1 cellular context compared by ENCODE assay signal in the genomic region with DNA sequence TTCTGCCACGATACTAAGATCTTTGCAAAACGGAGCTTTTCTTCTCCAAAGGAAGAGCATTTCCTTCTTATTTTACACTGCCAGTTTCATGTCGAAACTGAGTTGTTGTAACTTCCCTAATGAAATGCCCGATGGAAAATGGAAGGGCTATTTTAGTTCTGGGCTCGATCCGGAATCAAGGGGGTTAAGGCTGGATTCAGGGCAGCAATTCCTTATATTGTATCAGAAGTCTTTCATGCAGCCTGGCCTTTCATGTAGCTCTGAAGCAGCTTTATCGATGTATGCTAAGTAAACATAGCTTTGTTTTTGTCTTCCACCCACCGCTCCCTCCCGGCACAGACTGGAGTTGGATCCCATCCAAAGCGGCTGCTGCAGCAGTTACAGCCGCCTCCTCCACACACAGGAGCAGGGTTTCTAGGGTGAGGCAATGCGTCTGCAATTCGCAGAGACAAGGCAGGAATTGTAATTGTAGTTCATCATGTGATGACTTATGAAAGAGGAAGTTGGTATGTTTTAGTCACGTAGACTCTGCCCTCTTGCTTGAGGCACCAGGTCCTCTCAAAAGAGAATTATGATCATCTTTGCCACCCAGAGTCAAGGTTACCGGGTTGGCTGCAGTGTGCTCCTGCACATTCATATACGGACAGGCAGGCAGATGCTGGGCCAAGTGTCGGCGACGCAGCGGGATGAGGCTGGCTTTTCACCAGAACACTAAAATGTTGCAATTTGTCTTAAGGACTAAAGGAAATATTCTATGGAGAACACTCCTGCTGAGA.
TF ChIP-seq lines count a peak whose summit lies in the region.

No MANE protein-coding gene starts in this region.

TF ChIP-seq in K562, 482 proteins besides CTCF, POLR2A, EP300 and RAD21 (continued from another document and continues in another):
- peak; percentile 60; the same call in 1 of the 2 replicates for TF ChIP-seq ESRRA (IDR thresholded peaks at IDR 0.05; ENCODE audit: borderline replicate concordance, low read depth)
- no peak for TF ChIP-seq SRSF3 (IDR thresholded peaks at IDR 0.05; ENCODE audit: insufficient read depth, low read length)
- peak; percentile 39 to 86; a peak in 3 of 4 replicates for TF ChIP-seq MAZ (CRISPR knock-in tag; conservative IDR thresholded peaks at IDR 0.05 in 1 of 2, IDR thresholded peaks at IDR 0.05 in 1 of 2)
- no peak for TF ChIP-seq SIX5 (IDR thresholded peaks at IDR 0.05; ENCODE audit: borderline replicate concordance in 1 of 2, insufficient read depth in 1 of 2, low read depth in 1 of 2, low read length in 2 of 2)
- no peak for TF ChIP-seq ZNF12 (CRISPR knock-in tag; IDR thresholded peaks at IDR 0.05)
- peak; percentile 84 for TF ChIP-seq NFE2 (IDR thresholded peaks at IDR 0.05; ENCODE audit: low read depth)
- peak; percentile 47; the same call in 1 of the 2 replicates for TF ChIP-seq SREBF1 (IDR thresholded peaks at IDR 0.05; ENCODE audit: borderline replicate concordance, low read depth, low read length)
- TF ChIP-seq SMARCE1 (IDR thresholded peaks at IDR 0.05) = peak; percentile 88
- no peak for TF ChIP-seq ZNF655 (CRISPR knock-in tag; IDR thresholded peaks at IDR 0.05)
- TF ChIP-seq, protein P1, sequence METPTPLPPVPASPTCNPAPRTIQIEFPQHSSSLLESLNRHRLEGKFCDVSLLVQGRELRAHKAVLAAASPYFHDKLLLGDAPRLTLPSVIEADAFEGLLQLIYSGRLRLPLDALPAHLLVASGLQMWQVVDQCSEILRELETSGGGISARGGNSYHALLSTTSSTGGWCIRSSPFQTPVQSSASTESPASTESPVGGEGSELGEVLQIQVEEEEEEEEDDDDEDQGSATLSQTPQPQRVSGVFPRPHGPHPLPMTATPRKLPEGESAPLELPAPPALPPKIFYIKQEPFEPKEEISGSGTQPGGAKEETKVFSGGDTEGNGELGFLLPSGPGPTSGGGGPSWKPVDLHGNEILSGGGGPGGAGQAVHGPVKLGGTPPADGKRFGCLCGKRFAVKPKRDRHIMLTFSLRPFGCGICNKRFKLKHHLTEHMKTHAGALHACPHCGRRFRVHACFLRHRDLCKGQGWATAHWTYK (CRISPR knock-in tag; IDR thresholded peaks at IDR 0.05) = no peak
- TF ChIP-seq, protein P2, sequence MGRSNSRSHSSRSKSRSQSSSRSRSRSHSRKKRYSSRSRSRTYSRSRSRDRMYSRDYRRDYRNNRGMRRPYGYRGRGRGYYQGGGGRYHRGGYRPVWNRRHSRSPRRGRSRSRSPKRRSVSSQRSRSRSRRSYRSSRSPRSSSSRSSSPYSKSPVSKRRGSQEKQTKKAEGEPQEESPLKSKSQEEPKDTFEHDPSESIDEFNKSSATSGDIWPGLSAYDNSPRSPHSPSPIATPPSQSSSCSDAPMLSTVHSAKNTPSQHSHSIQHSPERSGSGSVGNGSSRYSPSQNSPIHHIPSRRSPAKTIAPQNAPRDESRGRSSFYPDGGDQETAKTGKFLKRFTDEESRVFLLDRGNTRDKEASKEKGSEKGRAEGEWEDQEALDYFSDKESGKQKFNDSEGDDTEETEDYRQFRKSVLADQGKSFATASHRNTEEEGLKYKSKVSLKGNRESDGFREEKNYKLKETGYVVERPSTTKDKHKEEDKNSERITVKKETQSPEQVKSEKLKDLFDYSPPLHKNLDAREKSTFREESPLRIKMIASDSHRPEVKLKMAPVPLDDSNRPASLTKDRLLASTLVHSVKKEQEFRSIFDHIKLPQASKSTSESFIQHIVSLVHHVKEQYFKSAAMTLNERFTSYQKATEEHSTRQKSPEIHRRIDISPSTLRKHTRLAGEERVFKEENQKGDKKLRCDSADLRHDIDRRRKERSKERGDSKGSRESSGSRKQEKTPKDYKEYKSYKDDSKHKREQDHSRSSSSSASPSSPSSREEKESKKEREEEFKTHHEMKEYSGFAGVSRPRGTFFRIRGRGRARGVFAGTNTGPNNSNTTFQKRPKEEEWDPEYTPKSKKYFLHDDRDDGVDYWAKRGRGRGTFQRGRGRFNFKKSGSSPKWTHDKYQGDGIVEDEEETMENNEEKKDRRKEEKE (IDR thresholded peaks at IDR 0.05; ENCODE audit: borderline replicate concordance in 1 of 2, control insufficient read depth in 1 of 2, low read depth in 2 of 2, low read length in 1 of 2) = no peak
- TF ChIP-seq FOXK1 (CRISPR knock-in tag; IDR thresholded peaks at IDR 0.05; ENCODE audit: borderline replicate concordance) = 0 out of 2 replicates have a peak, but pooled peaks have one; percentile 51
- peak; percentile 85 for TF ChIP-seq RAD51 (IDR thresholded peaks at IDR 0.05; ENCODE audit: borderline replicate concordance, low read depth)
- TF ChIP-seq, protein P3, sequence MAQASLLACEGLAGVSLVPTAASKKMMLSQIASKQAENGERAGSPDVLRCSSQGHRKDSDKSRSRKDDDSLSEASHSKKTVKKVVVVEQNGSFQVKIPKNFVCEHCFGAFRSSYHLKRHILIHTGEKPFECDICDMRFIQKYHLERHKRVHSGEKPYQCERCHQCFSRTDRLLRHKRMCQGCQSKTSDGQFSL (CRISPR knock-in tag; IDR thresholded peaks at IDR 0.05) = no peak
- TF ChIP-seq, protein P3 (tag; IDR thresholded peaks at IDR 0.05) = no peak
- peak; percentile 85 for TF ChIP-seq TAF9B (IDR thresholded peaks at IDR 0.05; ENCODE audit: partially characterized antibody)
- peak; percentile 76 for TF ChIP-seq KLF13 (tag; IDR thresholded peaks at IDR 0.05; ENCODE audit: borderline replicate concordance, low read depth)
- peak; percentile 56 for TF ChIP-seq PKNOX1 (IDR thresholded peaks at IDR 0.05)
- TF ChIP-seq CBX8 (IDR thresholded peaks at IDR 0.05; ENCODE audit: borderline replicate concordance, extremely low read depth, low read depth, low read length, poor library complexity, severe bottlenecking) = no peak
- no peak for TF ChIP-seq PPARD (CRISPR knock-in tag; IDR thresholded peaks at IDR 0.05)
- TF ChIP-seq FUS (optimal IDR thresholded peaks at IDR 0.05; ENCODE audit: low read depth, low read length) = no peak
- 0 out of 2 replicates have a peak, but pooled peaks have one; percentile 15 for TF ChIP-seq NR4A1 (CRISPR knock-in tag; IDR thresholded peaks at IDR 0.05)
- TF ChIP-seq NR4A1 (tag; IDR thresholded peaks at IDR 0.05) = peak; percentile 89
- peak; percentile 65; the same call in 1 of the 2 replicates for TF ChIP-seq REST (CRISPR knock-in tag; IDR thresholded peaks at IDR 0.05; ENCODE audit: low read depth)
- TF ChIP-seq RFX7 (CRISPR knock-in tag; IDR thresholded peaks at IDR 0.05) = no peak
- no peak for TF ChIP-seq ZNF354B (CRISPR knock-in tag; IDR thresholded peaks at IDR 0.05)
- no peak for TF ChIP-seq PREB (CRISPR knock-in tag; IDR thresholded peaks at IDR 0.05)
- TF ChIP-seq BRF1 (IDR thresholded peaks at IDR 0.05; ENCODE audit: borderline replicate concordance, extremely low read depth, insufficient read length) = no peak
- TF ChIP-seq ETV1 (tag; conservative IDR thresholded peaks at IDR 0.05; ENCODE audit: low read depth) = peak; percentile 64
- TF ChIP-seq CREB3L1 (IDR thresholded peaks at IDR 0.05; ENCODE audit: borderline replicate concordance, low read depth) = peak; percentile 56; the same call in 1 of the 2 replicates
- TF ChIP-seq, protein P4, sequence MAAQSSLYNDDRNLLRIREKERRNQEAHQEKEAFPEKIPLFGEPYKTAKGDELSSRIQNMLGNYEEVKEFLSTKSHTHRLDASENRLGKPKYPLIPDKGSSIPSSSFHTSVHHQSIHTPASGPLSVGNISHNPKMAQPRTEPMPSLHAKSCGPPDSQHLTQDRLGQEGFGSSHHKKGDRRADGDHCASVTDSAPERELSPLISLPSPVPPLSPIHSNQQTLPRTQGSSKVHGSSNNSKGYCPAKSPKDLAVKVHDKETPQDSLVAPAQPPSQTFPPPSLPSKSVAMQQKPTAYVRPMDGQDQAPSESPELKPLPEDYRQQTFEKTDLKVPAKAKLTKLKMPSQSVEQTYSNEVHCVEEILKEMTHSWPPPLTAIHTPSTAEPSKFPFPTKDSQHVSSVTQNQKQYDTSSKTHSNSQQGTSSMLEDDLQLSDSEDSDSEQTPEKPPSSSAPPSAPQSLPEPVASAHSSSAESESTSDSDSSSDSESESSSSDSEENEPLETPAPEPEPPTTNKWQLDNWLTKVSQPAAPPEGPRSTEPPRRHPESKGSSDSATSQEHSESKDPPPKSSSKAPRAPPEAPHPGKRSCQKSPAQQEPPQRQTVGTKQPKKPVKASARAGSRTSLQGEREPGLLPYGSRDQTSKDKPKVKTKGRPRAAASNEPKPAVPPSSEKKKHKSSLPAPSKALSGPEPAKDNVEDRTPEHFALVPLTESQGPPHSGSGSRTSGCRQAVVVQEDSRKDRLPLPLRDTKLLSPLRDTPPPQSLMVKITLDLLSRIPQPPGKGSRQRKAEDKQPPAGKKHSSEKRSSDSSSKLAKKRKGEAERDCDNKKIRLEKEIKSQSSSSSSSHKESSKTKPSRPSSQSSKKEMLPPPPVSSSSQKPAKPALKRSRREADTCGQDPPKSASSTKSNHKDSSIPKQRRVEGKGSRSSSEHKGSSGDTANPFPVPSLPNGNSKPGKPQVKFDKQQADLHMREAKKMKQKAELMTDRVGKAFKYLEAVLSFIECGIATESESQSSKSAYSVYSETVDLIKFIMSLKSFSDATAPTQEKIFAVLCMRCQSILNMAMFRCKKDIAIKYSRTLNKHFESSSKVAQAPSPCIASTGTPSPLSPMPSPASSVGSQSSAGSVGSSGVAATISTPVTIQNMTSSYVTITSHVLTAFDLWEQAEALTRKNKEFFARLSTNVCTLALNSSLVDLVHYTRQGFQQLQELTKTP (IDR thresholded peaks at IDR 0.05; ENCODE audit: low read depth in 1 of 2, partially characterized antibody in 2 of 2) = peak; percentile 64 to 95
- no peak for TF ChIP-seq CSDE1 (IDR thresholded peaks at IDR 0.05)
- TF ChIP-seq BMI1 (IDR thresholded peaks at IDR 0.05; ENCODE audit: low read length) = no peak
- peak; percentile 54; the same call in 1 of the 2 replicates for TF ChIP-seq PHF8 (IDR thresholded peaks at IDR 0.05; ENCODE audit: borderline replicate concordance, low read length)
